ENCODE assay signal across 12 cellular contexts in the genomic region with DNA sequence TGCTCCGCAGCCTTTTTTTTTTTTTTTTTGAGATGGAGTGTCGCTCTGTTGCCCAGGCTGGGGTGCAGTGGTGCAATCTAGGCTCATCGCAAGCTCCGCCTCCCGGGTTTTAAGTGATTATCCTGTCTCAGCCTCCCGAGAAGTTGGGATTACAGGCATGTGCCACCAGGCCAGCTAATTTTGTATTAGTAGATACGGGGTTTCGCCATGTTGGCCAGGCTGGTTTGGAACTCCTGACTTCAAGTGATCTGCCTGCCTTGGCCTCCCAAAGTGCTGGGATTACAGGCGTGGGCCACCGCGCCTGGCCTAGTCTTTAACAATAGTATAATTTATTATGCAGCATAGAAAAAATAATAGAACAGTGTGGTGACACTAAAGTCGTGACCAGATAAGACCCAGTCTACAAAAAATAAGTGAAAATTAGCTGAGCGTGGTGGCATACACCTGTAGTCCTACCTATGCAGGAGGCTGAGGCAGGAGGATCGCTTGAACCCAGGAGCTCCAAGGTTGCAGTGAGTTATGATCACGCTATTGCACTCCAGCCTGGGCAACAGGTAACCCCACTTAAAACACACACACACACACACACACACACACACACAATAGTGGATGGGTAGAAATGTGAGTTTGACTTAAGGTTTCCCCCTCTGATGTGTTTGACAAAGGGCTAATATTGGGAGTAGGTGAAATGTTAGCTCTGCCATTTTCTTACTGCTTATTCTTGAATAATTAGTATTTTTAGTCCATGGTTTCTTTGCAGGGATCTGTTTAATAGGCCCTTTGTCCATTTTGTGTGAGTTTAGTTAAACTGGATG. TPM values are rescaled to one million over a fixed set of nuclear protein-coding genes. Genes with fewer than 3 reads are reported as not detected.
A peak's percentile ranks its signal among the peaks of the same experiment; 100 is the strongest.
DNase-seq lines count a peak whose midpoint lies in the region; TF ChIP-seq lines count a peak whose summit lies in the region.
"Had no signal": no experiment of that assay in that cellular context is flagged by ENCODE, and none has a peak within 500 bp of the region (broad histone marks: within the 10 kb centered on the region; RNA-seq: fewer than 3 reads in every experiment).

No MANE protein-coding gene starts in this region.

- H3K9me3 ChIP-seq in transverse colon (no peaks in the 10 kb centered on the region), tibial artery (no peaks in the 10 kb centered on the region)
- H3K9me3 ChIP-seq: uterus had no signal

- no peak overlapping the region for H3K4me3 ChIP-seq in transverse colon
- H3K4me3 ChIP-seq in tibial artery, result no peak overlapping the region
- H3K4me3 ChIP-seq: SK-N-MC, uterus had no signal

- H3K27ac ChIP-seq in transverse colon (no peak overlapping the region), tibial artery (no peak overlapping the region)
- H3K27ac ChIP-seq: SK-N-MC, uterus had no signal

- H3K27me3 Mint-ChIP-seq in activated naive CD4-positive, alpha-beta T cell treated with anti-CD3 and anti-CD28 coated beads, Interleukin-2, amount 10 ng/mL, durations not matched to agents 7 days and 5 days, result peaks cover 5% of the 10 kb centered on the region

- TF ChIP-seq POLR2A in Raji (IDR thresholded peaks at IDR 0.05; ENCODE audit: insufficient read depth, low read depth, low read length) (peak; percentile 33), transverse colon (IDR thresholded peaks at IDR 0.05) (peak; percentile 7)

- peaks cover 62% of the 10 kb centered on the region for H3K4me1 Mint-ChIP-seq in activated naive CD4-positive, alpha-beta T cell treated with anti-CD3 and anti-CD28 coated beads, Interleukin-2, amount 10 ng/mL, durations not matched to agents 7 days and 5 days

- peaks cover 71% of the 10 kb centered on the region for H3K36me3 Mint-ChIP-seq in activated naive CD4-positive, alpha-beta T cell treated with anti-CD3 and anti-CD28 coated beads, Interleukin-2, amount 10 ng/mL, durations not matched to agents 7 days and 5 days

- TF ChIP-seq EP300 in transverse colon (IDR thresholded peaks at IDR 0.05; ENCODE audit: low read depth), result no peak

- H3K4me3 Mint-ChIP-seq in activated naive CD4-positive, alpha-beta T cell treated with anti-CD3 and anti-CD28 coated beads, Interleukin-2, amount 10 ng/mL, durations not matched to agents 7 days and 5 days, result peak overlapping the region; percentile 94

- CTCF ChIA-PET in activated naive CD4-positive, alpha-beta T cell treated with anti-CD3 and anti-CD28 coated beads, Interleukin-2, amount 10 ng/mL, durations not matched to agents 7 days and 5 days (lab: Charles Lee), result interaction anchor here (1.4 to 17.1 kb wide), 4 partner anchors 13 to 152 kb away, joined by 4 to 293 read pairs (median 143); no protein-coding TSS in a partner anchor

- H3K27me3 ChIP-seq in transverse colon (no peaks in the 10 kb centered on the region), tibial artery (no peaks in the 10 kb centered on the region)
- H3K27me3 ChIP-seq: uterus had no signal

- peak; percentile 34 for DNase-seq in activated naive CD4-positive, alpha-beta T cell treated with anti-CD3 and anti-CD28 coated beads, Interleukin-2, amount 10 ng/mL, durations not matched to agents 7 days and 5 days
- no peak for DNase-seq in activated naive CD4-positive, alpha-beta T cell (lab: John Stamatoyannopoulos, UW)
- DNase-seq in cerebellar cortex (ENCODE audit: low spot score) (peak; percentile 44), transverse colon (no peak), NCI-H2029 (lab: John Stamatoyannopoulos, UW) (no peak), tibial artery (no peak), NCI-H1092 treated with DMSO at 0.1 percent for 48 hours (lab: John Stamatoyannopoulos, UW) (no peak)
- DNase-seq: hippocampal formation, NCI-H526 treated with DMSO at 0.1 percent for 48 hours, uterus had no signal

- 94 to 97% methylated on average over 12 to 15 of the region's 15 CpGs for WGBS in transverse colon (ENCODE audit: low coverage in 1 of 2), 2 donors

- intact Hi-C loops in transverse colon (cut with DNase I; ENCODE audit: low total_unique reads), result no loop called here
- intact Hi-C loops in tibial artery (cut with DNase I; ENCODE audit: low total_unique reads), result loop anchor here (10.0 kb wide), 2 partner anchors 292 to 412 kb away; partner anchors contain the start of gene C6orf89

- peak overlapping the region; percentile 98 for H3K27ac Mint-ChIP-seq in activated naive CD4-positive, alpha-beta T cell treated with anti-CD3 and anti-CD28 coated beads, Interleukin-2, amount 10 ng/mL, durations not matched to agents 7 days and 5 days

- H3K4me1 ChIP-seq in transverse colon (peaks cover 6 to 38% (median 16%) of the 10 kb centered on the region in 4 donors), tibial artery (peaks cover 0 to 15% (median 9%) of the 10 kb centered on the region in 4 donors)
- H3K4me1 ChIP-seq: uterus had no signal

- peaks cover 0 to 27% (median 15%) of the 10 kb centered on the region in 4 donors for H3K36me3 ChIP-seq in transverse colon
- H3K36me3 ChIP-seq in tibial artery, result peaks cover 31 to 34% (median 32%) of the 10 kb centered on the region in 3 donors
- H3K36me3 ChIP-seq: uterus had no signal

- in situ Hi-C loops in transverse colon (cut with MboI; ENCODE audit: low pct_ligation_motif_present in 1 of 4, low pct_unique_long_range_greater_than_20kb in 1 of 4, low sequenced_read_pairs in 3 of 4), result no loop called here

- TF ChIP-seq CTCF in transverse colon (IDR thresholded peaks at IDR 0.05) (no peak), tibial artery (IDR thresholded peaks at IDR 0.05) (no peak)

- no peaks in the 10 kb centered on the region for H3K9me3 Mint-ChIP-seq in activated naive CD4-positive, alpha-beta T cell treated with anti-CD3 and anti-CD28 coated beads, Interleukin-2, amount 10 ng/mL, durations not matched to agents 7 days and 5 days

RNA-seq across cellular contexts. Expression of gene PIM1, which starts 6.5 kb away (rescaled TPM):
- total RNA-seq in transverse colon, result 100 to 1,000 TPM in 1 of 4 donors, 10 to 100 TPM in 2, 1 to 10 TPM in 1; 6.8 to 102 (median 24.0) TPM

Comparison
In these comparisons a context has a peak if more than half of its experiments do, and no peak if none do; other contexts are left out.
1. DNase-seq: peak in activated naive CD4-positive, alpha-beta T cell treated with anti-CD3 and anti-CD28 coated beads, Interleukin-2, amount 10 ng/mL, durations not matched to agents 7 days and 5 days (single experiment) and cerebellar cortex (single experiment); none in activated naive CD4-positive, alpha-beta T cell (0 of 4), transverse colon (single experiment), NCI-H2029 (single experiment), tibial artery (0 of 2) and NCI-H1092 treated with DMSO at 0.1 percent for 48 hours (single experiment).